ENCODE assay signal across 8 cellular contexts in the genomic region with DNA sequence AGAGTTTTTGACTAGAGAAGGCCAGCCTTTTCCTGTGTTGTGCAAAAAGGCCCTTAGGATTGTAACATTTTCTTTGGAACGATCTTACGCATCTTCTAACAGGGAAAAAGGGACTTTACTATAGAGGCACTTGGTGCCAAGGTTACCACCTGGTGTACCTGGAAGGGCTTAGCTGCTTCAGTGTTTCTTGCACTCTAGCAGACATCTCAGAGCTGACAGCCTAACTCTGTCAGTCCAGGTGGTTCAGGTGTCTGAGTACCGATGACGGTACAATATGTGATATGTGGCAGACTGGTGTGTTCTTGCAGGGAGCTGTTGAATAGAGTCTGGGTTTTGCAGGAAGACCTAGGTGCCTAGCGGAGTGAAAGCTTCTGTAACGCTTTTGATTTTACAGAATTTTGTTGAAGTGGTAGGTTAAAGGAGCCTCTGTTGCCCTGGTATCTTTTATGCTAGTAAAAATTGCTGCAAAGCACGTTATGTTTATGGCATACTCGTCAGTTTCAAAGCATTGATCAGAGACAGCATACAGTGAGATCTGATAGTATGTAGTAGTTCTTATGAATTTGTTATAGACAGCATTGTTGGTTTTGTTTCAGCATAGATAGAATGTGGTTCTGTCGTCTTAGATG. TPM values are rescaled to one million over a fixed set of nuclear protein-coding genes. Genes with fewer than 3 reads are reported as not detected.
A peak's percentile ranks its signal among the peaks of the same experiment; 100 is the strongest.
DNase-seq lines count a peak whose midpoint lies in the region; ATAC-seq and TF ChIP-seq lines count a peak whose summit lies in the region.

No MANE protein-coding gene starts in this region.

- peaks cover 0 to 16% (median 10%) of the 10 kb centered on the region in 7 donors for H3K9me3 Mint-ChIP-seq in CD14-positive monocyte
- peaks cover 4% of the 10 kb centered on the region for H3K9me3 Mint-ChIP-seq in activated CD4-positive, alpha-beta memory T cell treated with anti-CD3 and anti-CD28 coated beads, Interleukin-2, amount 10 ng/mL, durations not matched to agents 7 days and 5 days

- H3K9me3 ChIP-seq in HUES48 (ENCODE audit: control insufficient read depth, insufficient read depth, low read length) (no peaks in the 10 kb centered on the region), psoas muscle (peaks cover 4% of the 10 kb centered on the region)

- H3K4me3 ChIP-seq in HUES48 (ENCODE audit: low read depth, low read length) (peak overlapping the region; percentile 86), fibroblast of villous mesenchyme (ENCODE audit: low read depth, low read length) (peak overlapping the region; percentile 88), psoas muscle (peak overlapping the region; percentile 87)

- peaks cover 30% of the 10 kb centered on the region for H3K4me1 Mint-ChIP-seq in CD14-positive monocyte
- peaks cover 35% of the 10 kb centered on the region for H3K4me1 Mint-ChIP-seq in activated CD4-positive, alpha-beta memory T cell treated with anti-CD3 and anti-CD28 coated beads, Interleukin-2, amount 10 ng/mL, durations not matched to agents 7 days and 5 days

- DNase-seq in CD14-positive monocyte (ENCODE audit: low spot score) (no peak), fibroblast of villous mesenchyme (ENCODE audit: low read depth) (no peak), psoas muscle (no peak), KG1 (lab: John Stamatoyannopoulos, UW) (no peak)
- peak; percentile 19 for DNase-seq in activated CD4-positive, alpha-beta memory T cell treated with anti-CD3 and anti-CD28 coated beads, Interleukin-2, amount 10 ng/mL, durations not matched to agents 7 days and 5 days

- H3K36me3 Mint-ChIP-seq in CD14-positive monocyte, result peaks cover 0 to 6% of the 10 kb centered on the region in 2 donors
- H3K36me3 Mint-ChIP-seq in activated CD4-positive, alpha-beta memory T cell treated with anti-CD3 and anti-CD28 coated beads, Interleukin-2, amount 10 ng/mL, durations not matched to agents 7 days and 5 days (ENCODE audit: low read depth), result no peaks in the 10 kb centered on the region

- intact Hi-C loops in CD14-positive monocyte (cut with micrococcal nuclease) (no loop called here), psoas muscle (cut with DNase I) (loop anchor here in 1 of 2 donors (10.0 kb wide), 1 partner anchor 283 kb away; no protein-coding TSS in a partner anchor)

- POLR2A ChIA-PET in activated CD4-positive, alpha-beta memory T cell treated with anti-CD3 and anti-CD28 coated beads, Interleukin-2, amount 10 ng/mL, durations not matched to agents 7 days and 5 days (lab: Charles Lee), result interaction anchor here (0.6 to 1.2 kb wide), 5 partner anchors 10 to 368 kb away, joined by 3 to 6 read pairs (median 3); partner anchors contain the start of gene PHTF1

- CTCF ChIA-PET in activated CD4-positive, alpha-beta memory T cell treated with anti-CD3 and anti-CD28 coated beads, Interleukin-2, amount 10 ng/mL, durations not matched to agents 7 days and 5 days (lab: Charles Lee), result interaction anchor here (0.9 to 1.4 kb wide), 2 partner anchors 12 to 172 kb away, joined by 3 read pairs; no protein-coding TSS in a partner anchor

- peak overlapping the region; percentile 92 for H3K4me3 Mint-ChIP-seq in CD14-positive monocyte
- peak overlapping the region; percentile 89 for H3K4me3 Mint-ChIP-seq in activated CD4-positive, alpha-beta memory T cell treated with anti-CD3 and anti-CD28 coated beads, Interleukin-2, amount 10 ng/mL, durations not matched to agents 7 days and 5 days

- no peak for TF ChIP-seq CTCF in CD14-positive monocyte (IDR thresholded peaks at IDR 0.05)
- no peak for TF ChIP-seq CTCF in fibroblast of villous mesenchyme (IDR thresholded peaks at IDR 0.05; ENCODE audit: insufficient read depth, low read depth, low read length)
- TF ChIP-seq CTCF in psoas muscle (IDR thresholded peaks at IDR 0.05), result no peak

- peaks cover 22% of the 10 kb centered on the region for H3K4me1 ChIP-seq in HUES48 (ENCODE audit: control insufficient read depth, insufficient read depth, low read length)
- H3K4me1 ChIP-seq in psoas muscle, result peaks cover 10% of the 10 kb centered on the region

- WGBS in psoas muscle, 3 donors, result 9 to 19% (median 10%) methylated on average over 9 of the region's 9 CpGs

- ATAC-seq in psoas muscle (no peak), GM18868 (IDR thresholded peaks at IDR 0.05; ENCODE audit: unreplicated experiment) (no peak), HG02973 (IDR thresholded peaks at IDR 0.05; ENCODE audit: unreplicated experiment) (no peak)

- H3K27ac ChIP-seq in HUES48 (ENCODE audit: low read depth, low read length), result no peak overlapping the region
- no peak overlapping the region for H3K27ac ChIP-seq in psoas muscle

- no peak overlapping the region for H3K27ac Mint-ChIP-seq in CD14-positive monocyte
- H3K27ac Mint-ChIP-seq in activated CD4-positive, alpha-beta memory T cell treated with anti-CD3 and anti-CD28 coated beads, Interleukin-2, amount 10 ng/mL, durations not matched to agents 7 days and 5 days, result peak overlapping the region; percentile 32

- H3K9ac ChIP-seq in HUES48 (ENCODE audit: low read depth, low read length), result no peak overlapping the region

- peaks cover 53 to 75% (median 59%) of the 10 kb centered on the region in 3 donors for H3K27me3 Mint-ChIP-seq in CD14-positive monocyte (ENCODE audit: low read depth in 3 of 3)
- peaks cover 22% of the 10 kb centered on the region for H3K27me3 Mint-ChIP-seq in activated CD4-positive, alpha-beta memory T cell treated with anti-CD3 and anti-CD28 coated beads, Interleukin-2, amount 10 ng/mL, durations not matched to agents 7 days and 5 days

- peaks cover 13% of the 10 kb centered on the region for H3K27me3 ChIP-seq in HUES48 (ENCODE audit: control insufficient read depth, insufficient read depth, low read length)
- H3K27me3 ChIP-seq in psoas muscle (ENCODE audit: insufficient read depth in 3 of 3, low read length in 2 of 3), result no peaks in the 10 kb centered on the region

- H3K36me3 ChIP-seq in HUES48 (ENCODE audit: control insufficient read depth, insufficient read depth, low read length) (no peaks in the 10 kb centered on the region), psoas muscle (ENCODE audit: insufficient read depth in 1 of 2, low read depth in 1 of 2) (no peaks in the 10 kb centered on the region)

RNA-seq across cellular contexts. Expression of gene MAGI3, which starts 1.4 kb away (rescaled TPM):
- polyA plus RNA-seq in CD14-positive monocyte (under 1 TPM; 0.36 to 0.58 TPM), psoas muscle (1 to 10 TPM in 2 of 3 donors, under 1 TPM in 1; 0.76 to 2.1 (median 1.1) TPM)
- 10 to 100 TPM; 12.6 to 14.0 TPM for total RNA-seq in activated CD4-positive, alpha-beta memory T cell treated with anti-CD3 and anti-CD28 coated beads, Interleukin-2, amount 10 ng/mL, durations not matched to agents 7 days and 5 days
- total RNA-seq in fibroblast of villous mesenchyme (7.3 and 8.7 TPM in 2 replicates), psoas muscle (1 to 10 TPM; 2.9 to 7.1 (median 4.4) TPM)
